8 cellular contexts compared by ENCODE assay signal in genomic region chr19:43596842-43597461, GRCh38. TPM values are rescaled to one million over a fixed set of nuclear protein-coding genes. Genes with fewer than 3 reads are reported as not detected.
DNase-seq lines count a peak whose midpoint lies in the region; ATAC-seq, FAIRE-seq and TF ChIP-seq lines count a peak whose summit lies in the region.

No MANE protein-coding gene starts in this region.

- CTCF ChIA-PET in endothelial cell of umbilical vein (lab: Charles Lee), result interaction anchor here (1.0 to 5.7 kb wide), 8 partner anchors 12 to 213 kb away, joined by 3 to 158 read pairs (median 10); partner anchors contain the start of genes PINLYP, XRCC1 and ZNF575

- no peak for TF ChIP-seq CTCF in Peyer's patch (IDR thresholded peaks at IDR 0.05)
- no peak for TF ChIP-seq CTCF in endothelial cell of umbilical vein (IDR thresholded peaks at IDR 0.05; ENCODE audit: extremely low read depth in 1 of 2, insufficient read depth in 1 of 2, low read depth in 1 of 2, low read length in 2 of 2)
- no peak for TF ChIP-seq CTCF in pancreas (IDR thresholded peaks at IDR 0.05)

- peaks cover 40% of the 10 kb centered on the region for H3K79me2 ChIP-seq in endothelial cell of umbilical vein (ENCODE audit: control insufficient read depth, insufficient read depth, low read length)

- H2AFZ ChIP-seq in endothelial cell of umbilical vein (ENCODE audit: low read depth, low read length), result peak overlapping the region; percentile 66

- H3K27me3 ChIP-seq in Peyer's patch, result no peaks in the 10 kb centered on the region
- H3K27me3 ChIP-seq in endothelial cell of umbilical vein (ENCODE audit: control insufficient read depth in 2 of 2, insufficient read depth in 2 of 2, low read length in 2 of 2), result no peaks in the 10 kb centered on the region
- no peaks in the 10 kb centered on the region for H3K27me3 ChIP-seq in pancreas

- dilution Hi-C loops in endothelial cell of umbilical vein (cut with MboI; ENCODE audit: extremely low pct_ligation_motif_present, low sequenced_read_pairs), result no loop called here

- DNase-seq in Peyer's patch (no peak), endothelial cell of umbilical vein (ENCODE audit: low read depth, low spot score) (no peak), pancreas (peak in 1 of 6 donors; percentile 29), HCEC 1CT (no peak)

- H3K27ac ChIP-seq in Peyer's patch, result peak overlapping the region; percentile 79 to 97 (median 90)
- peak overlapping the region; percentile 96 for H3K27ac ChIP-seq in endothelial cell of umbilical vein (ENCODE audit: insufficient read depth, low read depth, low read length)
- H3K27ac ChIP-seq in pancreas, result peak overlapping the region; percentile 96 to 99 (median 98)

- H3K9ac ChIP-seq in ES-I3 (ENCODE audit: low read depth, low read length) (peak overlapping the region; percentile 76), endothelial cell of umbilical vein (replicated peaks; ENCODE audit: extremely low read depth, insufficient read depth, low read length) (peak overlapping the region; percentile 98)

- H3K4me1 ChIP-seq in ES-I3 (ENCODE audit: insufficient read depth, low read length) (no peaks in the 10 kb centered on the region), Peyer's patch (peaks cover 0 to 39% (median 21%) of the 10 kb centered on the region in 4 donors), endothelial cell of umbilical vein (ENCODE audit: control insufficient read depth, extremely low read depth, insufficient read depth, low read length) (peaks cover 24% of the 10 kb centered on the region), pancreas (peaks cover 6 to 21% (median 17%) of the 10 kb centered on the region in 3 donors)

- TSS peak; percentile 26 for BruUV-seq in endothelial cell of umbilical vein (replicated peaks; lab: Mats Ljungman, UMichigan)

- H3K9me3 ChIP-seq in ES-I3 (ENCODE audit: control insufficient read depth, insufficient read depth, low read length) (no peaks in the 10 kb centered on the region), Peyer's patch (no peaks in the 10 kb centered on the region), endothelial cell of umbilical vein (replicated peaks; ENCODE audit: control insufficient read depth, insufficient read depth, low read length) (no peaks in the 10 kb centered on the region), pancreas (no peaks in the 10 kb centered on the region)

- H3K4me2 ChIP-seq in endothelial cell of umbilical vein (ENCODE audit: insufficient read depth, low read length), result peak overlapping the region; percentile 95

- ATAC-seq in pancreas (no peak), GM19463 (IDR thresholded peaks at IDR 0.05; ENCODE audit: unreplicated experiment) (no peak), GM18861 (IDR thresholded peaks at IDR 0.05; ENCODE audit: unreplicated experiment) (no peak), HG03571 (IDR thresholded peaks at IDR 0.05; ENCODE audit: unreplicated experiment) (no peak)

- intact Hi-C loops in endothelial cell of umbilical vein (cut with micrococcal nuclease) (loop anchor here (1.0 kb wide), 7 partner anchors 22 to 188 kb away; partner anchors contain the start of genes PINLYP, XRCC1, ZNF428 and ZNF575), pancreas (cut with DNase I) (no loop called here)

- H3K9me1 ChIP-seq in endothelial cell of umbilical vein (replicated peaks; ENCODE audit: control insufficient read depth, extremely low read depth, insufficient read depth, low read length), result no peaks in the 10 kb centered on the region

- peak; percentile 18 for FAIRE-seq in endothelial cell of umbilical vein (lab: Jason Lieb, UNC)
- no peak for FAIRE-seq in pancreas (lab: Jason Lieb, UNC)

- H3K36me3 ChIP-seq in ES-I3 (ENCODE audit: insufficient read depth, low read length) (peaks cover 7% of the 10 kb centered on the region; the same call in 1 of the 2 replicates), Peyer's patch (peaks cover 0 to 44% (median 0%) of the 10 kb centered on the region in 3 donors), endothelial cell of umbilical vein (ENCODE audit: control insufficient read depth in 2 of 2, extremely low read depth in 1 of 2, insufficient read depth in 2 of 2, low read length in 2 of 2) (peaks cover 12 to 22% of the 10 kb centered on the region in 2 experiments), pancreas (peaks cover 0 to 13% (median 12%) of the 10 kb centered on the region in 3 donors)

- no peak for TF ChIP-seq POLR2A in Peyer's patch (IDR thresholded peaks at IDR 0.05)
- TF ChIP-seq POLR2A in endothelial cell of umbilical vein (IDR thresholded peaks at IDR 0.05; ENCODE audit: low read depth, low read length), result no peak

- peak overlapping the region; percentile 51 to 64 (median 56) for H3K4me3 ChIP-seq in Peyer's patch
- peak overlapping the region; percentile 43 to 89 (median 46) for H3K4me3 ChIP-seq in endothelial cell of umbilical vein (replicated peaks in 1 of 3; ENCODE audit: insufficient read depth in 1 of 3, low read depth in 1 of 3, low read length in 3 of 3)
- H3K4me3 ChIP-seq in pancreas, result peak overlapping the region; percentile 53 to 60 (median 54)

- H4K20me1 ChIP-seq in endothelial cell of umbilical vein (replicated peaks; ENCODE audit: control insufficient read depth, extremely low read depth, insufficient read depth, low read length), result no peaks in the 10 kb centered on the region

- 20 to 22% methylated on average over 7 of the region's 7 CpGs for WGBS in pancreas, 2 donors

- POLR2A ChIA-PET in endothelial cell of umbilical vein (lab: Charles Lee), result no interaction called here

RNA-seq across cellular contexts. Expression of gene ZNF576, which starts 0.6 kb away (rescaled TPM):
- total RNA-seq in Peyer's patch, result 10 to 100 TPM in 3 of 4 donors, 1 to 10 TPM in 1; 6.6 to 21.9 (median 16.5) TPM
- total RNA-seq in endothelial cell of umbilical vein, result 19.5 and 20.3 TPM in 2 replicates
- polyA plus RNA-seq in endothelial cell of umbilical vein, result 27.7 and 38.3 TPM in 2 replicates
- polyA plus RNA-seq in endothelial cell of umbilical vein (2011; cell fraction: cytosol; rRNA removed), result 15.7 and 19.2 TPM in 2 replicates
- polyA plus RNA-seq in endothelial cell of umbilical vein (2011; cell fraction: nucleus; rRNA removed), result 6.8 and 7.3 TPM in 2 replicates
- polyA plus RNA-seq in endothelial cell of umbilical vein (2012), result 14.8 and 16.0 TPM in 2 replicates
- polyA minus RNA-seq in endothelial cell of umbilical vein, result 6.9 and 8.5 TPM in 2 replicates
- 5.0 TPM for polyA minus RNA-seq in endothelial cell of umbilical vein (2011; cell fraction: cytosol; rRNA and poly(A)+ RNA removed)
- 6.8 and 9.3 TPM in 2 replicates for polyA minus RNA-seq in endothelial cell of umbilical vein (2011; cell fraction: nucleus; rRNA and poly(A)+ RNA removed)
- 1 to 10 TPM; 5.2 to 8.6 (median 6.2) TPM for total RNA-seq in pancreas
- 1 to 10 TPM; 7.5 to 8.4 TPM for polyA plus RNA-seq in pancreas

RNA-seq across cellular contexts. Expression of gene IRGQ, which starts 1.0 kb away (rescaled TPM):
- total RNA-seq in Peyer's patch (10 to 100 TPM; 10.7 to 28.8 (median 18.5) TPM), endothelial cell of umbilical vein (33.2 and 34.1 TPM in 2 replicates), pancreas (10 to 100 TPM in 3 of 6 donors, 1 to 10 TPM in 3; 8.2 to 14.7 (median 11.0) TPM)
- polyA plus RNA-seq in endothelial cell of umbilical vein (15.8 and 16.0 TPM in 2 replicates), pancreas (1 to 10 TPM; 4.3 to 6.1 TPM)
- polyA plus RNA-seq in endothelial cell of umbilical vein (2011; cell fraction: cytosol; rRNA removed), result 14.4 and 14.7 TPM in 2 replicates
- polyA plus RNA-seq in endothelial cell of umbilical vein (2011; cell fraction: nucleus; rRNA removed), result 15.9 and 18.4 TPM in 2 replicates
- polyA plus RNA-seq in endothelial cell of umbilical vein (2012), result 6.1 and 6.9 TPM in 2 replicates
- 33.0 and 35.5 TPM in 2 replicates for polyA minus RNA-seq in endothelial cell of umbilical vein
- 5.2 TPM for polyA minus RNA-seq in endothelial cell of umbilical vein (2011; cell fraction: cytosol; rRNA and poly(A)+ RNA removed)
- polyA minus RNA-seq in endothelial cell of umbilical vein (2011; cell fraction: nucleus; rRNA and poly(A)+ RNA removed), result 9.2 and 11.1 TPM in 2 replicates

RNA-seq across cellular contexts. Expression of gene SRRM5, which starts 14.9 kb away (rescaled TPM):
- 1 to 10 TPM in 3 of 4 donors, not detected in 1; 1.2 to 2.7 (median 2.5) TPM for total RNA-seq in Peyer's patch
- total RNA-seq in endothelial cell of umbilical vein, result 0.27 and 0.32 TPM in 2 replicates
- polyA plus RNA-seq in endothelial cell of umbilical vein, result 0.13 and 0.17 TPM in 2 replicates
- 0.08 and 0.13 TPM in 2 replicates for polyA plus RNA-seq in endothelial cell of umbilical vein (2011; cell fraction: cytosol; rRNA removed)
- polyA plus RNA-seq in endothelial cell of umbilical vein (2011; cell fraction: nucleus; rRNA removed), result 0.76 and 0.88 TPM in 2 replicates
- 0.20 and 0.37 TPM in 2 replicates for polyA plus RNA-seq in endothelial cell of umbilical vein (2012)
- 0.15 and 0.22 TPM in 2 replicates for polyA minus RNA-seq in endothelial cell of umbilical vein
- not detected for polyA minus RNA-seq in endothelial cell of umbilical vein (2011; cell fraction: cytosol; rRNA and poly(A)+ RNA removed)
- 0.29 and 0.34 TPM in 2 replicates for polyA minus RNA-seq in endothelial cell of umbilical vein (2011; cell fraction: nucleus; rRNA and poly(A)+ RNA removed)
- under 1 TPM in 4 of 6 donors, not detected in 2; 0.06 to 0.28 (median 0.22) TPM for total RNA-seq in pancreas
- polyA plus RNA-seq in pancreas, result 1 to 10 TPM in 1 of 2 donors, under 1 TPM in 1; 0.87 to 1.3 TPM

RNA-seq across cellular contexts. Expression of gene PINLYP, which starts 21.4 kb away (rescaled TPM):
- 1 to 10 TPM in 3 of 4 donors, not detected in 1; 1.9 to 6.6 (median 2.8) TPM for total RNA-seq in Peyer's patch
- 2.6 and 5.5 TPM in 2 replicates for total RNA-seq in endothelial cell of umbilical vein
- 4.8 and 5.5 TPM in 2 replicates for polyA plus RNA-seq in endothelial cell of umbilical vein
- 3.4 and 3.8 TPM in 2 replicates for polyA plus RNA-seq in endothelial cell of umbilical vein (2011; cell fraction: cytosol; rRNA removed)
- polyA plus RNA-seq in endothelial cell of umbilical vein (2011; cell fraction: nucleus; rRNA removed), result 8.2 and 11.9 TPM in 2 replicates
- polyA plus RNA-seq in endothelial cell of umbilical vein (2012), result 4.2 and 4.6 TPM in 2 replicates
- 1.7 and 2.9 TPM in 2 replicates for polyA minus RNA-seq in endothelial cell of umbilical vein
- polyA minus RNA-seq in endothelial cell of umbilical vein (2011; cell fraction: cytosol; rRNA and poly(A)+ RNA removed), result not detected
- 2.2 and 3.0 TPM in 2 replicates for polyA minus RNA-seq in endothelial cell of umbilical vein (2011; cell fraction: nucleus; rRNA and poly(A)+ RNA removed)
- total RNA-seq in pancreas, result 1 to 10 TPM in 2 of 6 donors, under 1 TPM in 4; 0.51 to 1.5 (median 0.60) TPM
- polyA plus RNA-seq in pancreas, result 1 to 10 TPM; 5.2 to 7.2 TPM

RNA-seq across cellular contexts. Expression of gene XRCC1, which starts 21.6 kb away (rescaled TPM):
- 10 to 100 TPM; 18.4 to 49.5 (median 22.2) TPM for total RNA-seq in Peyer's patch
- 37.3 and 39.3 TPM in 2 replicates for total RNA-seq in endothelial cell of umbilical vein
- polyA plus RNA-seq in endothelial cell of umbilical vein, result 24.2 and 29.5 TPM in 2 replicates
- 35.7 and 40.1 TPM in 2 replicates for polyA plus RNA-seq in endothelial cell of umbilical vein (2011; cell fraction: cytosol; rRNA removed)
- polyA plus RNA-seq in endothelial cell of umbilical vein (2011; cell fraction: nucleus; rRNA removed), result 27.2 and 27.3 TPM in 2 replicates
- polyA plus RNA-seq in endothelial cell of umbilical vein (2012), result 23.8 and 27.2 TPM in 2 replicates
- 21.8 and 30.7 TPM in 2 replicates for polyA minus RNA-seq in endothelial cell of umbilical vein
- polyA minus RNA-seq in endothelial cell of umbilical vein (2011; cell fraction: cytosol; rRNA and poly(A)+ RNA removed), result 18.7 TPM
- 18.8 and 22.2 TPM in 2 replicates for polyA minus RNA-seq in endothelial cell of umbilical vein (2011; cell fraction: nucleus; rRNA and poly(A)+ RNA removed)
- 10 to 100 TPM in 5 of 6 donors, 1 to 10 TPM in 1; 9.3 to 13.5 (median 12.0) TPM for total RNA-seq in pancreas
- 10 to 100 TPM; 15.0 to 19.3 TPM for polyA plus RNA-seq in pancreas
